In genomic region chr2:166126014-166126639, GRCh38 we compare ENCODE assay signal across 14 cellular contexts. TPM values are rescaled to one million over a fixed set of nuclear protein-coding genes. Genes with fewer than 3 reads are reported as not detected.
DNase-seq lines count a peak whose midpoint lies in the region; TF ChIP-seq lines count a peak whose summit lies in the region.
"Had no signal": no experiment of that assay in that cellular context is flagged by ENCODE, and none has a peak within 500 bp of the region (broad histone marks: within the 10 kb centered on the region; RNA-seq: fewer than 3 reads in every experiment).

No MANE protein-coding gene starts in this region.

- H3K9me3 Mint-ChIP-seq in chondrocyte (ENCODE audit: low read depth), result no peaks in the 10 kb centered on the region
- H3K9me3 Mint-ChIP-seq: dendritic cell treated with granulocyte-macrophage colony-stimulating factor and Interleukin-4, amounts not matched to agents 40 ng/mL and 50 ng/mL, for 4 days had no signal

- no peak overlapping the region for H3K27ac Mint-ChIP-seq in chondrocyte (ENCODE audit: unreplicated experiment)
- H3K27ac Mint-ChIP-seq: dendritic cell treated with granulocyte-macrophage colony-stimulating factor and Interleukin-4, amounts not matched to agents 40 ng/mL and 50 ng/mL, for 4 days; T-helper 17 cell had no signal

- peaks cover 10% of the 10 kb centered on the region for H3K4me1 Mint-ChIP-seq in chondrocyte (ENCODE audit: low read depth)

- DNase-seq in GM03348 (ENCODE audit: low spot score), result peak; percentile 23
- DNase-seq in NCI-H69 (lab: John Stamatoyannopoulos, UW), result peak; percentile 68
- peak; percentile 86 for DNase-seq in fibroblast of gingiva (ENCODE audit: low read depth)
- DNase-seq in putamen (ENCODE audit: low spot score), result peak; percentile 30
- DNase-seq in chondrocyte (ENCODE audit: low spot score), result no peak
- DNase-seq in stimulated activated CD4-positive, alpha-beta T cell treated with anti-CD3 and anti-CD28 coated beads, Interleukin-4, amount 100 ng/mL, for 24 hours, result no peak
- no peak for DNase-seq in SKM-1 treated with dmso at 0.1 percent for 144 hours (lab: John Stamatoyannopoulos, UW; ENCODE audit: unreplicated experiment)
- DNase-seq: activated CD4-positive, CD25-positive, alpha-beta regulatory T cell; activated effector memory CD4-positive, alpha-beta T cell treated with Interleukin-2 at 50 U/mL for 16 hours; DMS79 treated with DMSO at 0.1 percent for 48 hours; NCI-H2171; T-helper 17 cell had no signal

- H3K27me3 Mint-ChIP-seq in chondrocyte (ENCODE audit: low read depth), result peaks cover 13% of the 10 kb centered on the region

- no peaks in the 10 kb centered on the region for H3K36me3 Mint-ChIP-seq in chondrocyte (ENCODE audit: low read depth)

- H3K4me3 Mint-ChIP-seq in chondrocyte (ENCODE audit: unreplicated experiment), result no peak overlapping the region
- H3K4me3 Mint-ChIP-seq: dendritic cell treated with granulocyte-macrophage colony-stimulating factor and Interleukin-4, amounts not matched to agents 40 ng/mL and 50 ng/mL, for 4 days; T-helper 17 cell had no signal

- no peak for TF ChIP-seq CTCF in chondrocyte (IDR thresholded peaks at IDR 0.05)

RNA-seq across cellular contexts. Expression of gene SCN1A, which starts 1.7 kb away (rescaled TPM):
- total RNA-seq in chondrocyte, result 0.05 TPM in 1 of 3 replicates, not detected in the others
- total RNA-seq: posterior vena cava, T-helper 17 cell had no signal

Comparison
In these comparisons a context has a peak if more than half of its experiments do, and no peak if none do; other contexts are left out.
1. DNase-seq: peak in GM03348 (single experiment), NCI-H69 (single experiment), fibroblast of gingiva (single experiment) and putamen (single experiment); none in chondrocyte (single experiment), stimulated activated CD4-positive, alpha-beta T cell treated with anti-CD3 and anti-CD28 coated beads, Interleukin-4, amount 100 ng/mL, for 24 hours (single experiment) and SKM-1 treated with dmso at 0.1 percent for 144 hours (single experiment).